ENCODE assay signal across 9 cellular contexts in genomic region chr7:44080686-44081265, GRCh38. TPM values are rescaled to one million over a fixed set of nuclear protein-coding genes. Genes with fewer than 3 reads are reported as not detected.
A peak's percentile ranks its signal among the peaks of the same experiment; 100 is the strongest.
DNase-seq lines count a peak whose midpoint lies in the region; ATAC-seq and TF ChIP-seq lines count a peak whose summit lies in the region.
"Had no signal": no experiment of that assay in that cellular context is flagged by ENCODE, and none has a peak within 500 bp of the region (broad histone marks: within the 10 kb centered on the region; RNA-seq: fewer than 3 reads in every experiment).

No MANE protein-coding gene starts in this region.

- H3K9me3 ChIP-seq in SU-DHL-6 (ENCODE audit: insufficient read depth, low read length) = no peaks in the 10 kb centered on the region

- no peak for DNase-seq in GM23338 (ENCODE audit: low spot score)
- no peak for DNase-seq in foreskin fibroblast
- DNase-seq in stimulated activated effector memory CD8-positive, alpha-beta T cell treated with anti-CD3 and anti-CD28 coated beads, Interleukin-12 subunit alpha, Interleukin-12 subunit beta, amount 100 ng/mL, for 72 hours (ENCODE audit: low spot score in 2 of 2) = no peak
- DNase-seq in stimulated activated naive CD4-positive, alpha-beta T cell (lab: John Stamatoyannopoulos, UW) = no peak
- DNase-seq in NCI-H526 treated with DMSO at 0.1 percent for 48 hours (lab: John Stamatoyannopoulos, UW) = no peak
- DNase-seq in NCI-H187 treated with DMSO at 0.1 percent for 48 hours (lab: John Stamatoyannopoulos, UW) = no peak

- H3K4me1 ChIP-seq in GM23338 (ENCODE audit: insufficient read depth) = peaks cover 7% of the 10 kb centered on the region

- H3K27me3 ChIP-seq in GM23338 (ENCODE audit: insufficient read depth) (peaks cover 4% of the 10 kb centered on the region; the same call in 1 of the 2 replicates), SU-DHL-6 (ENCODE audit: low read length) (no peaks in the 10 kb centered on the region)

- H2AFZ ChIP-seq in GM23338 = no peak overlapping the region
- H2AFZ ChIP-seq in SU-DHL-6 (ENCODE audit: low read depth, low read length, severe bottlenecking) = no peak overlapping the region

- no peak overlapping the region for H3K27ac Mint-ChIP-seq in GM23338
- peak overlapping the region; percentile 93 for H3K27ac Mint-ChIP-seq in stimulated activated effector memory CD8-positive, alpha-beta T cell treated with anti-CD3 and anti-CD28 coated beads, Interleukin-12 subunit alpha, Interleukin-12 subunit beta, amount 100 ng/mL, for 72 hours

- H4K20me1 ChIP-seq in GM23338 (replicated peaks; ENCODE audit: insufficient read depth) = no peaks in the 10 kb centered on the region
- H4K20me1 ChIP-seq in SU-DHL-6 (ENCODE audit: low read depth, low read length) = no peaks in the 10 kb centered on the region

- H3K4me3 ChIP-seq in GM23338 (peak overlapping the region; percentile 94; the same call in 1 of the 2 replicates), SU-DHL-6 (ENCODE audit: insufficient read depth, low read length, poor library complexity, severe bottlenecking) (peak overlapping the region; percentile 81), foreskin fibroblast (ENCODE audit: low read depth in 1 of 2, low read length in 2 of 2) (peak overlapping the region; percentile 86 to 97)

- no peaks in the 10 kb centered on the region for H3K36me3 ChIP-seq in GM23338 (ENCODE audit: insufficient read depth)
- H3K36me3 ChIP-seq in SU-DHL-6 (ENCODE audit: low read length) = no peaks in the 10 kb centered on the region

- H3K27ac ChIP-seq in GM23338 (ENCODE audit: low read depth) (no peak overlapping the region), SU-DHL-6 (ENCODE audit: low read depth, low read length) (peak overlapping the region; percentile 85)

- ATAC-seq in GM23338 (no peak), HG03097 (IDR thresholded peaks at IDR 0.05; ENCODE audit: low FRiP score, unreplicated experiment) (no peak)
- ATAC-seq in stimulated activated effector memory CD8-positive, alpha-beta T cell treated with anti-CD3 and anti-CD28 coated beads, Interleukin-12 subunit alpha, Interleukin-12 subunit beta, amount 100 ng/mL, for 72 hours = no peak

- H3K79me2 ChIP-seq in GM23338 (replicated peaks; ENCODE audit: insufficient read depth) = no peaks in the 10 kb centered on the region
- H3K79me2 ChIP-seq in SU-DHL-6 (ENCODE audit: insufficient read depth, low read length) = peaks cover 9% of the 10 kb centered on the region; the same call in 1 of the 2 replicates

- 0 out of 4 replicates have a peak, but pooled peaks of 1 of the 2 experiments have one; percentile 5 for TF ChIP-seq CTCF in GM23338 (conservative IDR thresholded peaks at IDR 0.05; ENCODE audit: low read depth in 2 of 2)
- no peak for TF ChIP-seq CTCF in SU-DHL-6 (IDR thresholded peaks at IDR 0.05; ENCODE audit: insufficient read depth, low read length, poor library complexity, severe bottlenecking)
- no peak for TF ChIP-seq CTCF in foreskin fibroblast (IDR thresholded peaks at IDR 0.05; ENCODE audit: low read depth, low read length)

- H3K36me3 Mint-ChIP-seq in GM23338 (ENCODE audit: low read depth) = peaks cover 26% of the 10 kb centered on the region
- H3K36me3 Mint-ChIP-seq in stimulated activated effector memory CD8-positive, alpha-beta T cell treated with anti-CD3 and anti-CD28 coated beads, Interleukin-12 subunit alpha, Interleukin-12 subunit beta, amount 100 ng/mL, for 72 hours = peaks cover 49% of the 10 kb centered on the region

- peak overlapping the region; percentile 95; the same call in 1 of the 2 replicates for H3K4me2 ChIP-seq in GM23338
- peak overlapping the region; percentile 60 for H3K4me2 ChIP-seq in SU-DHL-6 (ENCODE audit: low read depth, low read length, poor library complexity, severe bottlenecking)

- no peaks in the 10 kb centered on the region for H3K9me3 Mint-ChIP-seq in GM23338
- no peaks in the 10 kb centered on the region for H3K9me3 Mint-ChIP-seq in stimulated activated effector memory CD8-positive, alpha-beta T cell treated with anti-CD3 and anti-CD28 coated beads, Interleukin-12 subunit alpha, Interleukin-12 subunit beta, amount 100 ng/mL, for 72 hours

- H3K9me2 ChIP-seq in GM23338 (ENCODE audit: insufficient read depth) (no peaks in the 10 kb centered on the region), SU-DHL-6 (replicated peaks; ENCODE audit: insufficient read depth, low read length) (no peaks in the 10 kb centered on the region)

- H3K27me3 Mint-ChIP-seq in GM23338 (ENCODE audit: insufficient read depth, low read depth, poor library complexity) = peaks cover 29% of the 10 kb centered on the region

- peak overlapping the region; percentile 80 for H3K4me3 Mint-ChIP-seq in GM23338
- peak overlapping the region; percentile 88 for H3K4me3 Mint-ChIP-seq in stimulated activated effector memory CD8-positive, alpha-beta T cell treated with anti-CD3 and anti-CD28 coated beads, Interleukin-12 subunit alpha, Interleukin-12 subunit beta, amount 100 ng/mL, for 72 hours

- peaks cover 17% of the 10 kb centered on the region for H3K4me1 Mint-ChIP-seq in GM23338
- peaks cover 41% of the 10 kb centered on the region for H3K4me1 Mint-ChIP-seq in stimulated activated effector memory CD8-positive, alpha-beta T cell treated with anti-CD3 and anti-CD28 coated beads, Interleukin-12 subunit alpha, Interleukin-12 subunit beta, amount 100 ng/mL, for 72 hours

- H3K9ac ChIP-seq in SU-DHL-6 (ENCODE audit: low read length) = peak overlapping the region; percentile 87

- H3F3A ChIP-seq in GM23338 (replicated peaks; ENCODE audit: low read depth) (no peaks in the 10 kb centered on the region; the same call in 1 of the 2 replicates), SU-DHL-6 (ENCODE audit: insufficient read depth) (peaks cover 14% of the 10 kb centered on the region)

TF ChIP-seq in GM23338, 12 proteins besides CTCF, POLR2A, EP300 and RAD21 (continues in another document):
- no peak for TF ChIP-seq CREB1 (CRISPR knock-in tag; IDR thresholded peaks at IDR 0.05; ENCODE audit: low read depth)
- TF ChIP-seq EZH2phosphoT487 (IDR thresholded peaks at IDR 0.05; ENCODE audit: unreplicated experiment) = no peak
- no peak for TF ChIP-seq ZNF114 (CRISPR knock-in tag; IDR thresholded peaks at IDR 0.05)
- no peak for TF ChIP-seq STAT1 (IDR thresholded peaks at IDR 0.05; ENCODE audit: unreplicated experiment)
- TF ChIP-seq EZH2 (IDR thresholded peaks at IDR 0.05; ENCODE audit: low read depth, unreplicated experiment) = no peak
- TF ChIP-seq ZNF331 (CRISPR knock-in tag; IDR thresholded peaks at IDR 0.05; ENCODE audit: low read depth) = no peak
- no peak for TF ChIP-seq JUNB (IDR thresholded peaks at IDR 0.05; ENCODE audit: unreplicated experiment)

RNA-seq across cellular contexts. Expression of gene POLM, which starts 1.6 kb away (rescaled TPM):
- 19.8 and 35.4 TPM in 2 replicates for total RNA-seq in GM23338 (2014; rRNA removed; shearing (Covaris generic))
- polyA plus RNA-seq in GM23338 (2016; fragmentation: Nextera tagmentation; extraction: Ambion mirVana) = 7.1 and 8.0 TPM in 2 replicates

RNA-seq across cellular contexts. Expression of gene PGAM2, which starts 15.4 kb away (rescaled TPM):
- 0.78 and 2.9 TPM in 2 replicates for total RNA-seq in GM23338 (2014; rRNA removed; shearing (Covaris generic))
- 5.1 and 7.8 TPM in 2 replicates for polyA plus RNA-seq in GM23338 (2016; fragmentation: Nextera tagmentation; extraction: Ambion mirVana)
- total RNA-seq: kidney epithelial cell had no signal

RNA-seq across cellular contexts. Expression of gene AEBP1, which starts 23.4 kb away (rescaled TPM):
- total RNA-seq in GM23338 (2014; rRNA removed; shearing (Covaris generic)) = 36.7 and 42.0 TPM in 2 replicates
- 15.1 and 16.0 TPM in 2 replicates for polyA plus RNA-seq in GM23338 (2016; fragmentation: Nextera tagmentation; extraction: Ambion mirVana)

RNA-seq across cellular contexts. Expression of gene DBNL, which starts 36.3 kb away (rescaled TPM):
- 44.7 and 49.4 TPM in 2 replicates for total RNA-seq in GM23338 (2014; rRNA removed; shearing (Covaris generic))
- 17.1 and 18.1 TPM in 2 replicates for polyA plus RNA-seq in GM23338 (2016; fragmentation: Nextera tagmentation; extraction: Ambion mirVana)

RNA-seq across cellular contexts. Expression of gene POLD2, which starts 42.6 kb away (rescaled TPM):
- 111 and 127 TPM in 2 replicates for total RNA-seq in GM23338 (2014; rRNA removed; shearing (Covaris generic))
- 101 and 108 TPM in 2 replicates for polyA plus RNA-seq in GM23338 (2016; fragmentation: Nextera tagmentation; extraction: Ambion mirVana)
